ENCODE assay signal across 8 cellular contexts in genomic region chr15:50685191-50685975, GRCh38. TPM values are rescaled to one million over a fixed set of nuclear protein-coding genes. Genes with fewer than 3 reads are reported as not detected.
A peak's percentile ranks its signal among the peaks of the same experiment; 100 is the strongest.
DNase-seq lines count a peak whose midpoint lies in the region; ATAC-seq and TF ChIP-seq lines count a peak whose summit lies in the region.

No MANE protein-coding gene starts in this region.

- H3K4me1 ChIP-seq in SJSA1 (replicated peaks) (peaks cover 19% of the 10 kb centered on the region), prostate gland (replicated peaks) (peaks cover 3% of the 10 kb centered on the region)

- DNase-seq in SJSA1 (ENCODE audit: low read depth in 1 of 2, low spot score in 2 of 2) (no peak), fibroblast of mammary gland (ENCODE audit: low read depth) (no peak), prostate gland (ENCODE audit: low spot score) (no peak), NCI-H345 treated with DMSO at 0.1 percent for 48 hours (lab: John Stamatoyannopoulos, UW; ENCODE audit: unreplicated experiment) (no peak)

- TF ChIP-seq POLR2A in prostate gland (IDR thresholded peaks at IDR 0.05): no peak

- H3K36me3 ChIP-seq in SJSA1 (peaks cover 29% of the 10 kb centered on the region), prostate gland (no peaks in the 10 kb centered on the region)

- H3K27me3 ChIP-seq in SJSA1 (replicated peaks) (no peaks in the 10 kb centered on the region), prostate gland (replicated peaks; ENCODE audit: insufficient read depth) (no peaks in the 10 kb centered on the region)

- ATAC-seq in GM18858 (IDR thresholded peaks at IDR 0.05; ENCODE audit: unreplicated experiment) (no peak), HG03354 (IDR thresholded peaks at IDR 0.05; ENCODE audit: poor library complexity, severe bottlenecking, unreplicated experiment) (no peak), GM21825 (IDR thresholded peaks at IDR 0.05; ENCODE audit: unreplicated experiment) (no peak)

- 44% methylated on average over 22 of the region's 22 CpGs for WGBS in prostate gland

- H3K27ac ChIP-seq in SJSA1 (no peak overlapping the region), prostate gland (peak overlapping the region; percentile 92 to 93)

- TF ChIP-seq CTCF in GM12875 (IDR thresholded peaks at IDR 0.05; ENCODE audit: borderline replicate concordance, insufficient read depth, low read depth, low read length): no peak
- peak; percentile 21 for TF ChIP-seq CTCF in fibroblast of mammary gland (conservative IDR thresholded peaks at IDR 0.05; ENCODE audit: control insufficient read depth, insufficient read depth, low read depth, low read length)
- TF ChIP-seq CTCF in prostate gland (IDR thresholded peaks at IDR 0.05): no peak

- intact Hi-C loops in prostate gland (cut with DNase I): loop anchor here (5.0 kb wide), 1 partner anchor 222 kb away; the partner anchor contains the start of gene AP4E1

- peak overlapping the region; percentile 82 for H3K4me3 ChIP-seq in GM12875 (ENCODE audit: low read depth, low read length)
- peak overlapping the region; percentile 68 for H3K4me3 ChIP-seq in SJSA1
- peak overlapping the region; percentile 97 for H3K4me3 ChIP-seq in fibroblast of mammary gland (ENCODE audit: control insufficient read depth, low read depth, low read length)
- peak overlapping the region; percentile 66 to 78 for H3K4me3 ChIP-seq in prostate gland

- H3K9me3 ChIP-seq in SJSA1 (replicated peaks) (no peaks in the 10 kb centered on the region), prostate gland (no peaks in the 10 kb centered on the region)

RNA-seq across cellular contexts. Expression of gene TRPM7, which starts 1.2 kb away (rescaled TPM):
- 30.8 and 49.2 TPM in 2 replicates for total RNA-seq in SJSA1 (2014; rRNA removed; shearing (Covaris generic))
- 10 to 100 TPM; 27.0 to 32.5 TPM for total RNA-seq in prostate gland
